ENCODE assay signal across 9 cellular contexts in genomic region chr2:204072443-204073324, GRCh38.
DNase-seq lines count a peak whose midpoint lies in the region; ATAC-seq, FAIRE-seq and TF ChIP-seq lines count a peak whose summit lies in the region.
"Had no signal": no experiment of that assay in that cellular context is flagged by ENCODE, and none has a peak within 500 bp of the region (broad histone marks: within the 10 kb centered on the region; RNA-seq: fewer than 3 reads in every experiment).

No MANE protein-coding gene starts in this region.

- H3K36me3 Mint-ChIP-seq in activated naive CD8-positive, alpha-beta T cell treated with anti-CD3 and anti-CD28 coated beads, Interleukin-2, amount 10 ng/mL, durations not matched to agents 7 days and 5 days, result no peaks in the 10 kb centered on the region

- no peaks in the 10 kb centered on the region for H3F3A ChIP-seq in DOHH2 (ENCODE audit: control insufficient read depth, insufficient read depth)

- TF ChIP-seq RAD21 in liver (IDR thresholded peaks at IDR 0.05), result peak; percentile 62 to 72

- H3K27me3 ChIP-seq in DOHH2 (ENCODE audit: control insufficient read depth, low read length), result no peaks in the 10 kb centered on the region
- H3K27me3 ChIP-seq in liver (ENCODE audit: control insufficient read depth in 4 of 4, insufficient read depth in 4 of 4, low read length in 3 of 4), result peaks cover 0 to 2% (median 0%) of the 10 kb centered on the region in 4 donors

- no peak overlapping the region for H3K4me2 ChIP-seq in DOHH2 (ENCODE audit: low read length)

- H3K9ac ChIP-seq in liver (ENCODE audit: low read depth in 1 of 2, low read length in 2 of 2), result no peak overlapping the region

- no peak overlapping the region for H3K27ac Mint-ChIP-seq in activated naive CD8-positive, alpha-beta T cell treated with anti-CD3 and anti-CD28 coated beads, Interleukin-2, amount 10 ng/mL, durations not matched to agents 7 days and 5 days
- H3K27ac Mint-ChIP-seq: T-helper 1 cell treated with Interleukin-12 subunit alpha and Interleukin-12 subunit beta and Interleukin-4 antibody, amounts not matched to agents 30 μg/mL and 1 μg/mL, for 36 hours had no signal

- H3K9me3 Mint-ChIP-seq in activated naive CD8-positive, alpha-beta T cell treated with anti-CD3 and anti-CD28 coated beads, Interleukin-2, amount 10 ng/mL, durations not matched to agents 7 days and 5 days, result no peaks in the 10 kb centered on the region

- H3K4me3 ChIP-seq in DOHH2 (ENCODE audit: low read length) (no peak overlapping the region), liver (ENCODE audit: low read depth in 1 of 3, low read length in 3 of 3) (no peak overlapping the region)

- no peaks in the 10 kb centered on the region for H3K79me2 ChIP-seq in DOHH2 (ENCODE audit: control insufficient read depth, low read length)

- no peaks in the 10 kb centered on the region for H3K9me3 ChIP-seq in DOHH2 (ENCODE audit: control insufficient read depth, insufficient read depth, low read length)
- H3K9me3 ChIP-seq in liver (ENCODE audit: control insufficient read depth in 4 of 4, low read length in 3 of 4), result no peaks in the 10 kb centered on the region

- TF ChIP-seq CTCF in DOHH2 (IDR thresholded peaks at IDR 0.05; ENCODE audit: low read depth, low read length, poor library complexity, severe bottlenecking) (peak; percentile 74), liver (IDR thresholded peaks at IDR 0.05; ENCODE audit: low read depth, low read length, missing input control) (peak; percentile 35)

- no peak for FAIRE-seq in H54 (lab: Jason Lieb, UNC)

- 66% methylated on average over 8 of the region's 8 CpGs for WGBS in liver

- H3K27ac ChIP-seq in DOHH2 (ENCODE audit: low read depth, low read length) (no peak overlapping the region), liver (ENCODE audit: low read depth in 1 of 2, low read length in 2 of 2) (no peak overlapping the region)

- DNase-seq in H54 (ENCODE audit: insufficient read length, low spot score), result peak; percentile 7
- peak; percentile 68 for DNase-seq in activated naive CD8-positive, alpha-beta T cell treated with anti-CD3 and anti-CD28 coated beads, Interleukin-2, amount 10 ng/mL, durations not matched to agents 7 days and 5 days
- DNase-seq in stimulated activated CD8-positive, alpha-beta memory T cell treated with anti-CD3 and anti-CD28 coated beads, Interleukin-7, amount 100 ng/mL, for 4 hours (ENCODE audit: low read depth in 2 of 2), result peak; percentile 3 to 43

- no peaks in the 10 kb centered on the region for H3K4me1 ChIP-seq in DOHH2 (ENCODE audit: control insufficient read depth, low read length)
- H3K4me1 ChIP-seq in liver (ENCODE audit: control insufficient read depth in 4 of 4, insufficient read depth in 4 of 4, low read length in 3 of 4), result no peaks in the 10 kb centered on the region

- no peaks in the 10 kb centered on the region for H3K9me2 ChIP-seq in DOHH2 (replicated peaks; ENCODE audit: control insufficient read depth, low read length)

- peaks cover 2% of the 10 kb centered on the region for H3K27me3 Mint-ChIP-seq in activated naive CD8-positive, alpha-beta T cell treated with anti-CD3 and anti-CD28 coated beads, Interleukin-2, amount 10 ng/mL, durations not matched to agents 7 days and 5 days

- POLR2A ChIA-PET in activated naive CD8-positive, alpha-beta T cell treated with anti-CD3 and anti-CD28 coated beads, Interleukin-2, amount 10 ng/mL, durations not matched to agents 7 days and 5 days (lab: Charles Lee), result no interaction called here

- TF ChIP-seq POLR2A in H54 (IDR thresholded peaks at IDR 0.05; ENCODE audit: low read depth, low read length), result no peak

- no peaks in the 10 kb centered on the region for H3K4me1 Mint-ChIP-seq in activated naive CD8-positive, alpha-beta T cell treated with anti-CD3 and anti-CD28 coated beads, Interleukin-2, amount 10 ng/mL, durations not matched to agents 7 days and 5 days

- no peak overlapping the region for H3K4me3 Mint-ChIP-seq in activated naive CD8-positive, alpha-beta T cell treated with anti-CD3 and anti-CD28 coated beads, Interleukin-2, amount 10 ng/mL, durations not matched to agents 7 days and 5 days
- H3K4me3 Mint-ChIP-seq: T-helper 1 cell treated with Interleukin-12 subunit alpha and Interleukin-12 subunit beta and Interleukin-4 antibody, amounts not matched to agents 30 μg/mL and 1 μg/mL, for 36 hours had no signal

- no peaks in the 10 kb centered on the region for H3K36me3 ChIP-seq in DOHH2 (ENCODE audit: control insufficient read depth, low read length)
- no peaks in the 10 kb centered on the region for H3K36me3 ChIP-seq in liver (ENCODE audit: control insufficient read depth in 4 of 4, insufficient read depth in 3 of 4, low read depth in 1 of 4, low read length in 3 of 4)

- peak; percentile 65; the same call in 2 of the 3 replicates for ATAC-seq in SK-N-SH treated with all-trans-retinoic acid at 6 μM for 48 hours
- ATAC-seq in activated naive CD8-positive, alpha-beta T cell treated with anti-CD3 and anti-CD28 coated beads, Interleukin-2, amount 10 ng/mL, durations not matched to agents 7 days and 5 days (ENCODE audit: low read depth), result peak; percentile 65
- no peak for ATAC-seq in HG02852 (IDR thresholded peaks at IDR 0.05; ENCODE audit: unreplicated experiment)
- ATAC-seq in HG02623 (IDR thresholded peaks at IDR 0.05; ENCODE audit: unreplicated experiment), result no peak

- H4K20me1 ChIP-seq in DOHH2 (ENCODE audit: control insufficient read depth, insufficient read depth, low read depth, low read length), result no peaks in the 10 kb centered on the region

TF ChIP-seq in SK-N-SH treated with all-trans-retinoic acid at 6 μM for 48 hours, 23 proteins besides CTCF, POLR2A, EP300 and RAD21 (continues in another document):
- TF ChIP-seq GLIS3 (CRISPR knock-in tag; IDR thresholded peaks at IDR 0.05), result no peak
- no peak for TF ChIP-seq ISL1 (CRISPR knock-in tag; IDR thresholded peaks at IDR 0.05)
- TF ChIP-seq, protein P1, sequence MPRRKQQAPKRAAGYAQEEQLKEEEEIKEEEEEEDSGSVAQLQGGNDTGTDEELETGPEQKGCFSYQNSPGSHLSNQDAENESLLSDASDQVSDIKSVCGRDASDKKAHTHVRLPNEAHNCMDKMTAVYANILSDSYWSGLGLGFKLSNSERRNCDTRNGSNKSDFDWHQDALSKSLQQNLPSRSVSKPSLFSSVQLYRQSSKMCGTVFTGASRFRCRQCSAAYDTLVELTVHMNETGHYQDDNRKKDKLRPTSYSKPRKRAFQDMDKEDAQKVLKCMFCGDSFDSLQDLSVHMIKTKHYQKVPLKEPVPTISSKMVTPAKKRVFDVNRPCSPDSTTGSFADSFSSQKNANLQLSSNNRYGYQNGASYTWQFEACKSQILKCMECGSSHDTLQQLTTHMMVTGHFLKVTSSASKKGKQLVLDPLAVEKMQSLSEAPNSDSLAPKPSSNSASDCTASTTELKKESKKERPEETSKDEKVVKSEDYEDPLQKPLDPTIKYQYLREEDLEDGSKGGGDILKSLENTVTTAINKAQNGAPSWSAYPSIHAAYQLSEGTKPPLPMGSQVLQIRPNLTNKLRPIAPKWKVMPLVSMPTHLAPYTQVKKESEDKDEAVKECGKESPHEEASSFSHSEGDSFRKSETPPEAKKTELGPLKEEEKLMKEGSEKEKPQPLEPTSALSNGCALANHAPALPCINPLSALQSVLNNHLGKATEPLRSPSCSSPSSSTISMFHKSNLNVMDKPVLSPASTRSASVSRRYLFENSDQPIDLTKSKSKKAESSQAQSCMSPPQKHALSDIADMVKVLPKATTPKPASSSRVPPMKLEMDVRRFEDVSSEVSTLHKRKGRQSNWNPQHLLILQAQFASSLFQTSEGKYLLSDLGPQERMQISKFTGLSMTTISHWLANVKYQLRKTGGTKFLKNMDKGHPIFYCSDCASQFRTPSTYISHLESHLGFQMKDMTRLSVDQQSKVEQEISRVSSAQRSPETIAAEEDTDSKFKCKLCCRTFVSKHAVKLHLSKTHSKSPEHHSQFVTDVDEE (CRISPR knock-in tag; IDR thresholded peaks at IDR 0.05), result no peak
- no peak for TF ChIP-seq ZNF565 (CRISPR knock-in tag; conservative IDR thresholded peaks at IDR 0.05; ENCODE audit: low read depth)
- no peak for TF ChIP-seq ZFP3 (CRISPR knock-in tag; IDR thresholded peaks at IDR 0.05)

TF ChIP-seq in liver, 16 proteins besides CTCF, POLR2A, EP300 and RAD21:
- TF ChIP-seq JUND (IDR thresholded peaks at IDR 0.05), result no peak
- TF ChIP-seq NR2F2 (IDR thresholded peaks at IDR 0.05), result no peak
- TF ChIP-seq FOXA2 (IDR thresholded peaks at IDR 0.05), result no peak
- TF ChIP-seq SP1 (IDR thresholded peaks at IDR 0.05), result no peak
- no peak for TF ChIP-seq GABPA (IDR thresholded peaks at IDR 0.05 in 1 of 2, conservative IDR thresholded peaks at IDR 0.05 in 1 of 2)
- TF ChIP-seq, protein P2, sequence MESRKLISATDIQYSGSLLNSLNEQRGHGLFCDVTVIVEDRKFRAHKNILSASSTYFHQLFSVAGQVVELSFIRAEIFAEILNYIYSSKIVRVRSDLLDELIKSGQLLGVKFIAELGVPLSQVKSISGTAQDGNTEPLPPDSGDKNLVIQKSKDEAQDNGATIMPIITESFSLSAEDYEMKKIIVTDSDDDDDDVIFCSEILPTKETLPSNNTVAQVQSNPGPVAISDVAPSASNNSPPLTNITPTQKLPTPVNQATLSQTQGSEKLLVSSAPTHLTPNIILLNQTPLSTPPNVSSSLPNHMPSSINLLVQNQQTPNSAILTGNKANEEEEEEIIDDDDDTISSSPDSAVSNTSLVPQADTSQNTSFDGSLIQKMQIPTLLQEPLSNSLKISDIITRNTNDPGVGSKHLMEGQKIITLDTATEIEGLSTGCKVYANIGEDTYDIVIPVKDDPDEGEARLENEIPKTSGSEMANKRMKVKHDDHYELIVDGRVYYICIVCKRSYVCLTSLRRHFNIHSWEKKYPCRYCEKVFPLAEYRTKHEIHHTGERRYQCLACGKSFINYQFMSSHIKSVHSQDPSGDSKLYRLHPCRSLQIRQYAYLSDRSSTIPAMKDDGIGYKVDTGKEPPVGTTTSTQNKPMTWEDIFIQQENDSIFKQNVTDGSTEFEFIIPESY (IDR thresholded peaks at IDR 0.05), result no peak
- no peak for TF ChIP-seq ATF3 (IDR thresholded peaks at IDR 0.05)
- TF ChIP-seq HNF4G (IDR thresholded peaks at IDR 0.05), result no peak
- no peak for TF ChIP-seq EGR1 (IDR thresholded peaks at IDR 0.05; ENCODE audit: low read depth in 2 of 2)
- TF ChIP-seq TAF1 (conservative IDR thresholded peaks at IDR 0.05), result no peak
- no peak for TF ChIP-seq FOXA1 (IDR thresholded peaks at IDR 0.05)

Comparison
In these comparisons a context has a peak if more than half of its experiments do, and no peak if none do; other contexts are left out.
1. DNase-seq: peak in every context shown above with its lines; median percentile 68 in activated naive CD8-positive, alpha-beta T cell treated with anti-CD3 and anti-CD28 coated beads, Interleukin-2, amount 10 ng/mL, durations not matched to agents 7 days and 5 days; 23 in stimulated activated CD8-positive, alpha-beta memory T cell treated with anti-CD3 and anti-CD28 coated beads, Interleukin-7, amount 100 ng/mL, for 4 hours; 7 in H54.
2. ATAC-seq: peak in SK-N-SH treated with all-trans-retinoic acid at 6 μM for 48 hours (single experiment) and activated naive CD8-positive, alpha-beta T cell treated with anti-CD3 and anti-CD28 coated beads, Interleukin-2, amount 10 ng/mL, durations not matched to agents 7 days and 5 days (single experiment); none in HG02852 (single experiment) and HG02623 (single experiment).